ENCODE assay signal across 18 cellular contexts in genomic region chr17:65918921-65919546, GRCh38.
DNase-seq lines count a peak whose midpoint lies in the region; ATAC-seq, FAIRE-seq and TF ChIP-seq lines count a peak whose summit lies in the region.
"Had no signal": no experiment of that assay in that cellular context is flagged by ENCODE, and none has a peak within 500 bp of the region (broad histone marks: within the 10 kb centered on the region; RNA-seq: fewer than 3 reads in every experiment).

No MANE protein-coding gene starts in this region.

- H3K79me2 ChIP-seq in HepG2 (ENCODE audit: insufficient read depth, low read length): no peaks in the 10 kb centered on the region

- ATAC-seq in HepG2 (peak; percentile 74), right lobe of liver (no peak), HG02884 (IDR thresholded peaks at IDR 0.05; ENCODE audit: unreplicated experiment) (no peak)

- POLR2A ChIA-PET in HepG2 (lab: Yijun Ruan, JAX): no interaction called here

- TF ChIP-seq POLR2A in HepG2 (IDR thresholded peaks at IDR 0.05; ENCODE audit: insufficient read depth in 1 of 2, low read depth in 2 of 2, low read length in 2 of 2) (no peak), right lobe of liver (IDR thresholded peaks at IDR 0.05) (no peak)

- TF ChIP-seq CTCF in HepG2 (CRISPR knock-in tag; IDR thresholded peaks at IDR 0.05) (peak; percentile 33; the same call in 1 of the 2 replicates), right lobe of liver (IDR thresholded peaks at IDR 0.05) (no peak)

- intact Hi-C loops in HepG2 (cut with micrococcal nuclease; ENCODE audit: unreplicated experiment) (no loop called here), right lobe of liver (cut with DNase I) (no loop called here), posterior vena cava (cut with DNase I) (no loop called here)

- H3K27ac ChIP-seq in HepG2 (ENCODE audit: extremely low read length, insufficient read depth, low read length) (no peak overlapping the region), right lobe of liver (no peak overlapping the region)

- no peak overlapping the region for H3K9ac ChIP-seq in HepG2 (ENCODE audit: insufficient read depth, low read depth, low read length)

- H3K9me3 ChIP-seq in HepG2 (ENCODE audit: low read length) (no peaks in the 10 kb centered on the region), right lobe of liver (no peaks in the 10 kb centered on the region)
- H3K9me3 ChIP-seq: MG63 had no signal

- in situ Hi-C loops in HepG2 (cut with HindIII; ENCODE audit: extremely low pct_ligation_motif_present, low pct_unique_long_range_greater_than_20kb): no loop called here

- TF ChIP-seq EP300 in HepG2 (IDR thresholded peaks at IDR 0.05; ENCODE audit: low read depth in 2 of 2, low read length in 2 of 2): no peak
- TF ChIP-seq EP300 in HepG2 (CRISPR knock-in tag; IDR thresholded peaks at IDR 0.05; ENCODE audit: borderline replicate concordance): no peak

- H3K4me2 ChIP-seq in HepG2 (ENCODE audit: low read depth, low read length): no peak overlapping the region

- H3K27me3 ChIP-seq in HepG2 (ENCODE audit: control insufficient read depth in 1 of 2, insufficient read depth in 2 of 2, low read length in 2 of 2) (no peaks in the 10 kb centered on the region), right lobe of liver (no peaks in the 10 kb centered on the region)
- H3K27me3 ChIP-seq: MG63 had no signal

- no peak overlapping the region for H3K4me3 ChIP-seq in HepG2 (replicated peaks in 1 of 3; ENCODE audit: insufficient read depth in 1 of 3, low read depth in 2 of 3, low read length in 3 of 3)
- H3K4me3 ChIP-seq in right lobe of liver: no peak overlapping the region
- H3K4me3 ChIP-seq: MG63 had no signal

- TF ChIP-seq RAD21 in HepG2 (CRISPR knock-in tag; IDR thresholded peaks at IDR 0.05): no peak

- WGBS in HepG2 (ENCODE audit: low lambda C conversion rate): 55% methylated on average over 8 of the region's 8 CpGs
- WGBS in right lobe of liver (ENCODE audit: insufficient coverage, low coverage, low lambda C conversion rate, missing lambda C conversion rate): 79% methylated on average over 8 of the region's 8 CpGs

- CTCF ChIA-PET in HepG2 (lab: Yijun Ruan, JAX; ENCODE audit: low intra/inter-chr PET ratio, low total read pairs): no interaction called here

- no peak overlapping the region for H2AFZ ChIP-seq in HepG2 (ENCODE audit: low read length)

- DNase-seq in HepG2 (ENCODE audit: low spot score) (peak; percentile 30), right lobe of liver (no peak), dermis blood vessel endothelial cell (peak; percentile 73), medulla oblongata (ENCODE audit: extremely low spot score) (peak; percentile 19), DMS53 treated with DMSO at 0.1 percent for 48 hours (lab: John Stamatoyannopoulos, UW; ENCODE audit: unreplicated experiment) (no peak), posterior vena cava (ENCODE audit: low spot score) (no peak), GM19239 (ENCODE audit: insufficient read length, low spot score) (no peak)
- DNase-seq: activated CD4-positive, alpha-beta T cell treated with anti-CD3 and anti-CD28 coated beads, Interleukin-2, amount 10 ng/mL, durations not matched to agents 7 days and 5 days; DMS79; erythroblast; kidney; MG63; stimulated activated CD4-positive, alpha-beta T cell treated with anti-CD3 and anti-CD28 coated beads, Interleukin-12 subunit alpha, Interleukin-12 subunit beta, amount 100 ng/mL, for 4 hours; T-helper 1 cell had no signal

- H3K4me1 ChIP-seq in HepG2 (ENCODE audit: insufficient read depth, low read length) (peaks cover 48% of the 10 kb centered on the region), right lobe of liver (no peaks in the 10 kb centered on the region)

- H3K36me3 ChIP-seq in HepG2 (replicated peaks in 1 of 2; ENCODE audit: control insufficient read depth in 1 of 2, insufficient read depth in 2 of 2, low read length in 2 of 2): no peaks in the 10 kb centered on the region
- no peaks in the 10 kb centered on the region for H3K36me3 ChIP-seq in right lobe of liver
- H3K36me3 ChIP-seq: MG63 had no signal

- no peaks in the 10 kb centered on the region for H4K20me1 ChIP-seq in HepG2 (ENCODE audit: insufficient read depth, low read length)

- BruUV-seq in HepG2 (replicated peaks; lab: Mats Ljungman, UMichigan): no TSS peak

- no peak for FAIRE-seq in HepG2 (lab: Jason Lieb, UNC)
- FAIRE-seq in GM19239 (lab: Jason Lieb, UNC): no peak
- FAIRE-seq: bronchial epithelial cell, GM12892, H54, kidney had no signal

TF ChIP-seq in HepG2, 621 proteins besides CTCF, POLR2A, EP300 and RAD21:
- TF ChIP-seq STAG1 (CRISPR knock-in tag; IDR thresholded peaks at IDR 0.05) (peak; percentile 43), HNF1B (CRISPR knock-in tag; IDR thresholded peaks at IDR 0.05) (no peak), ZNF30 (CRISPR knock-in tag; IDR thresholded peaks at IDR 0.05) (no peak), RELA (CRISPR knock-in tag; IDR thresholded peaks at IDR 0.05) (no peak)
TF ChIP-seq in HepG2: peak in this region for 1.

Comparison
In these comparisons a context has a peak if more than half of its experiments do, and no peak if none do; other contexts are left out.
1. DNase-seq: peak in HepG2 (single experiment), dermis blood vessel endothelial cell (single experiment) and medulla oblongata (single experiment); none in right lobe of liver (0 of 3), DMS53 treated with DMSO at 0.1 percent for 48 hours (single experiment), posterior vena cava (single experiment) and GM19239 (single experiment).